ENCODE assay signal across 1 cellular context in genomic region chr14:78196323-78196722, GRCh38.
TF ChIP-seq lines count a peak whose summit lies in the region.

No MANE protein-coding gene starts in this region.

TF ChIP-seq in WTC11, 78 proteins besides CTCF, POLR2A, EP300 and RAD21 (continued from another document):
- TF ChIP-seq ATF2 (CRISPR knock-in tag; IDR thresholded peaks at IDR 0.05; ENCODE audit: borderline replicate concordance, low read depth) = no peak
- no peak for TF ChIP-seq ZNF219 (CRISPR knock-in tag; IDR thresholded peaks at IDR 0.05; ENCODE audit: borderline replicate concordance)
- no peak for TF ChIP-seq JUN (CRISPR knock-in tag; IDR thresholded peaks at IDR 0.05)
- TF ChIP-seq NR2C2 (CRISPR knock-in tag; IDR thresholded peaks at IDR 0.05) = no peak
- TF ChIP-seq CREM (CRISPR knock-in tag; IDR thresholded peaks at IDR 0.05) = no peak
- TF ChIP-seq, protein P1, sequence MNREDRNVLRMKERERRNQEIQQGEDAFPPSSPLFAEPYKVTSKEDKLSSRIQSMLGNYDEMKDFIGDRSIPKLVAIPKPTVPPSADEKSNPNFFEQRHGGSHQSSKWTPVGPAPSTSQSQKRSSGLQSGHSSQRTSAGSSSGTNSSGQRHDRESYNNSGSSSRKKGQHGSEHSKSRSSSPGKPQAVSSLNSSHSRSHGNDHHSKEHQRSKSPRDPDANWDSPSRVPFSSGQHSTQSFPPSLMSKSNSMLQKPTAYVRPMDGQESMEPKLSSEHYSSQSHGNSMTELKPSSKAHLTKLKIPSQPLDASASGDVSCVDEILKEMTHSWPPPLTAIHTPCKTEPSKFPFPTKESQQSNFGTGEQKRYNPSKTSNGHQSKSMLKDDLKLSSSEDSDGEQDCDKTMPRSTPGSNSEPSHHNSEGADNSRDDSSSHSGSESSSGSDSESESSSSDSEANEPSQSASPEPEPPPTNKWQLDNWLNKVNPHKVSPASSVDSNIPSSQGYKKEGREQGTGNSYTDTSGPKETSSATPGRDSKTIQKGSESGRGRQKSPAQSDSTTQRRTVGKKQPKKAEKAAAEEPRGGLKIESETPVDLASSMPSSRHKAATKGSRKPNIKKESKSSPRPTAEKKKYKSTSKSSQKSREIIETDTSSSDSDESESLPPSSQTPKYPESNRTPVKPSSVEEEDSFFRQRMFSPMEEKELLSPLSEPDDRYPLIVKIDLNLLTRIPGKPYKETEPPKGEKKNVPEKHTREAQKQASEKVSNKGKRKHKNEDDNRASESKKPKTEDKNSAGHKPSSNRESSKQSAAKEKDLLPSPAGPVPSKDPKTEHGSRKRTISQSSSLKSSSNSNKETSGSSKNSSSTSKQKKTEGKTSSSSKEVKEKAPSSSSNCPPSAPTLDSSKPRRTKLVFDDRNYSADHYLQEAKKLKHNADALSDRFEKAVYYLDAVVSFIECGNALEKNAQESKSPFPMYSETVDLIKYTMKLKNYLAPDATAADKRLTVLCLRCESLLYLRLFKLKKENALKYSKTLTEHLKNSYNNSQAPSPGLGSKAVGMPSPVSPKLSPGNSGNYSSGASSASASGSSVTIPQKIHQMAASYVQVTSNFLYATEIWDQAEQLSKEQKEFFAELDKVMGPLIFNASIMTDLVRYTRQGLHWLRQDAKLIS (CRISPR knock-in tag; IDR thresholded peaks at IDR 0.05; ENCODE audit: borderline replicate concordance) = no peak
- no peak for TF ChIP-seq NFYB (CRISPR knock-in tag; conservative IDR thresholded peaks at IDR 0.05; ENCODE audit: low read depth)
- no peak for TF ChIP-seq GTF2I (CRISPR knock-in tag; conservative IDR thresholded peaks at IDR 0.05)
- TF ChIP-seq ZMAT4 (CRISPR knock-in tag; IDR thresholded peaks at IDR 0.05) = no peak
- TF ChIP-seq TP53 (CRISPR knock-in tag; IDR thresholded peaks at IDR 0.05) = no peak
- no peak for TF ChIP-seq PREB (CRISPR knock-in tag; IDR thresholded peaks at IDR 0.05; ENCODE audit: borderline replicate concordance)
- TF ChIP-seq GABPB1 (CRISPR knock-in tag; IDR thresholded peaks at IDR 0.05) = no peak
- TF ChIP-seq HMGA2 (CRISPR knock-in tag; IDR thresholded peaks at IDR 0.05) = no peak
- no peak for TF ChIP-seq STAT6 (CRISPR knock-in tag; conservative IDR thresholded peaks at IDR 0.05; ENCODE audit: low read depth)
- TF ChIP-seq MYBL2 (CRISPR knock-in tag; IDR thresholded peaks at IDR 0.05) = no peak
